Comparison of ENCODE assay signal across 19 cellular contexts in genomic region chr2:134711622-134712125, GRCh38. TPM values are rescaled to one million over a fixed set of nuclear protein-coding genes. Genes with fewer than 3 reads are reported as not detected.
DNase-seq lines count a peak whose midpoint lies in the region; ATAC-seq and TF ChIP-seq lines count a peak whose summit lies in the region.
"Had no signal": no experiment of that assay in that cellular context is flagged by ENCODE, and none has a peak within 500 bp of the region (broad histone marks: within the 10 kb centered on the region; RNA-seq: fewer than 3 reads in every experiment).

No MANE protein-coding gene starts in this region.

- H3K4me1 ChIP-seq in mammary epithelial cell (ENCODE audit: insufficient read depth, low read length) (peaks cover 20% of the 10 kb centered on the region), testis (peaks cover under 1% of the 10 kb centered on the region)
- H3K4me1 ChIP-seq: SJCRH30 had no signal

- no peak overlapping the region for H3K9ac ChIP-seq in mammary epithelial cell (ENCODE audit: insufficient read depth, low read length)
- H3K9ac ChIP-seq: KMS-11 had no signal

- in situ Hi-C loops in mammary epithelial cell (cut with MboI; ENCODE audit: low sequenced_read_pairs in 2 of 2): no loop called here

- DNase-seq in mammary epithelial cell (no peak), MCF 10A (ENCODE audit: unreplicated experiment) (no peak), NCI-H2171 treated with DMSO at 0.1 percent for 48 hours (lab: John Stamatoyannopoulos, UW) (peak; percentile 49), testis (no peak), GM03348 (ENCODE audit: low spot score) (no peak)
- DNase-seq: CD4-positive, alpha-beta T cell; DMS79; H7; MM.1S; NCI-H1105; NCI-H1694; NCI-H2107; PC-9; SJCRH30 had no signal

- no peak for TF ChIP-seq POLR2A in testis (IDR thresholded peaks at IDR 0.05)

- H3K4me1 Mint-ChIP-seq in MCF 10A (ENCODE audit: insufficient read depth, unreplicated experiment) (no peaks in the 10 kb centered on the region), brain (peaks cover 44% of the 10 kb centered on the region)

- H3K79me2 ChIP-seq in mammary epithelial cell (ENCODE audit: insufficient read depth, low read length): no peaks in the 10 kb centered on the region

- no peaks in the 10 kb centered on the region for H3K36me3 ChIP-seq in mammary epithelial cell (ENCODE audit: insufficient read depth, low read length)
- no peaks in the 10 kb centered on the region for H3K36me3 ChIP-seq in testis (ENCODE audit: low read depth, missing control alignments)
- H3K36me3 ChIP-seq: SJCRH30 had no signal

- CTCF ChIA-PET in mammary epithelial cell (lab: Charles Lee; ENCODE audit: low non-redundant PET): no interaction called here
- CTCF ChIA-PET in MCF 10A (lab: Yijun Ruan, JAX): no interaction called here

- H3K4me3 Mint-ChIP-seq in MCF 10A (ENCODE audit: unreplicated experiment) (no peak overlapping the region), brain (peak overlapping the region in 4 of 5 experiments; percentile 37 to 69 (median 62))
- H3K4me3 Mint-ChIP-seq: CD4-positive, alpha-beta T cell had no signal

- H3K27me3 Mint-ChIP-seq in MCF 10A (ENCODE audit: insufficient read depth, unreplicated experiment): peaks cover 35% of the 10 kb centered on the region
- peaks cover 33% of the 10 kb centered on the region for H3K27me3 Mint-ChIP-seq in brain

- no peak overlapping the region for H3K27ac Mint-ChIP-seq in MCF 10A (ENCODE audit: low read depth, unreplicated experiment)
- H3K27ac Mint-ChIP-seq in brain: peak overlapping the region in 4 of 5 experiments; percentile 27 to 90 (median 73)
- H3K27ac Mint-ChIP-seq: CD4-positive, alpha-beta T cell had no signal

- 2% methylated on average over 4 of the region's 4 CpGs for WGBS in mammary epithelial cell (ENCODE audit: low coverage, missing lambda C conversion rate)
- 55 to 75% methylated on average over 4 of the region's 4 CpGs for WGBS in testis, 2 donors

- H3K36me3 Mint-ChIP-seq in MCF 10A (ENCODE audit: insufficient read depth, unreplicated experiment) (no peaks in the 10 kb centered on the region), brain (no peaks in the 10 kb centered on the region)

- intact Hi-C loops in mammary epithelial cell (cut with micrococcal nuclease) (no loop called here), MCF 10A (cut with micrococcal nuclease) (no loop called here), testis (cut with DNase I; ENCODE audit: low total_unique reads) (no loop called here)

- no peak for ATAC-seq in GM18861 (IDR thresholded peaks at IDR 0.05; ENCODE audit: unreplicated experiment)

- no peak overlapping the region for H3K27ac ChIP-seq in mammary epithelial cell (ENCODE audit: insufficient read depth, low read depth, low read length)
- no peak overlapping the region for H3K27ac ChIP-seq in testis
- H3K27ac ChIP-seq: KMS-11, PC-9, SJCRH30 had no signal

- no peak overlapping the region for H3K4me2 ChIP-seq in mammary epithelial cell (ENCODE audit: insufficient read depth, low read depth, low read length)
- H3K4me2 ChIP-seq: KMS-11, PC-9 had no signal

- no peaks in the 10 kb centered on the region for H3K9me3 ChIP-seq in mammary epithelial cell (replicated peaks; ENCODE audit: insufficient read depth, low read length)
- no peaks in the 10 kb centered on the region for H3K9me3 ChIP-seq in testis
- H3K9me3 ChIP-seq: SJCRH30 had no signal

- H3K27me3 ChIP-seq in mammary epithelial cell (ENCODE audit: insufficient read depth, low read length) (no peaks in the 10 kb centered on the region), testis (no peaks in the 10 kb centered on the region)

- BruUV-seq in mammary epithelial cell (replicated peaks; lab: Mats Ljungman, UMichigan): no TSS peak
- no TSS peak for BruUV-seq in MCF 10A (replicated peaks; lab: Mats Ljungman, UMichigan)

- dilution Hi-C loops in mammary epithelial cell (cut with HindIII; ENCODE audit: low sequenced_read_pairs): no loop called here

- TF ChIP-seq CTCF in mammary epithelial cell (conservative IDR thresholded peaks at IDR 0.05 in 1 of 2, IDR thresholded peaks at IDR 0.05 in 1 of 2; ENCODE audit: extremely low read depth in 1 of 2, insufficient read depth in 1 of 2, low read depth in 1 of 2, low read length in 2 of 2): no peak
- no peak for TF ChIP-seq CTCF in MCF 10A (IDR thresholded peaks at IDR 0.05; ENCODE audit: unreplicated experiment)
- TF ChIP-seq CTCF in brain (conservative IDR thresholded peaks at IDR 0.05): no peak
- TF ChIP-seq CTCF in testis (IDR thresholded peaks at IDR 0.05): no peak

- H3K4me3 ChIP-seq in mammary epithelial cell (replicated peaks in 1 of 3; ENCODE audit: insufficient read depth in 1 of 3, low read depth in 2 of 3, low read length in 3 of 3): no peak overlapping the region
- H3K4me3 ChIP-seq in testis: no peak overlapping the region
- H3K4me3 ChIP-seq: PC-9, SJCRH30 had no signal

- POLR2A ChIA-PET in MCF 10A (lab: Yijun Ruan, JAX): no interaction called here

- H4K20me1 ChIP-seq in mammary epithelial cell (ENCODE audit: insufficient read depth, low read length): no peaks in the 10 kb centered on the region

- peak overlapping the region; percentile 7 for H2AFZ ChIP-seq in mammary epithelial cell (ENCODE audit: low read depth, low read length)
- H2AFZ ChIP-seq: PC-9 had no signal

- no peaks in the 10 kb centered on the region for H3K9me3 Mint-ChIP-seq in MCF 10A (ENCODE audit: unreplicated experiment)
- H3K9me3 Mint-ChIP-seq in brain: peaks cover 0 to 5% (median 0%) of the 10 kb centered on the region in 5 experiments
- H3K9me3 Mint-ChIP-seq: CD4-positive, alpha-beta T cell had no signal

RNA-seq across cellular contexts. Expression of gene TMEM163, which starts 7.1 kb away (rescaled TPM):
- not detected for total RNA-seq in mammary epithelial cell
- 0.14 TPM for polyA plus RNA-seq in mammary epithelial cell
- polyA minus RNA-seq in mammary epithelial cell: not detected
- not detected in 2 replicates for total RNA-seq in MCF 10A (2022)
- polyA plus RNA-seq in brain (ENCODE audit: insufficient read depth, low read depth, low replicate concordance): 21.4 TPM
- total RNA-seq in testis: 10 to 100 TPM; 37.3 to 44.3 TPM
- polyA plus RNA-seq in testis (ENCODE audit: insufficient read depth, low read depth, low replicate concordance): 24.0 TPM
- total RNA-seq: HT-29 had no signal
- polyA plus RNA-seq: BJ had no signal

Comparison
In these comparisons a context has a peak if more than half of its experiments do, and no peak if none do; other contexts are left out.
1. RNA of gene TMEM163, which starts 7.1 kb away (total RNA-seq): 37.3 to 44.3 TPM in testis; not detected in mammary epithelial cell and not detected in MCF 10A; every median in the first group is over 10 times any median in the second.